Comparison of ENCODE assay signal across 12 cellular contexts in genomic region chr5:42858031-42858643, GRCh38. TPM values are rescaled to one million over a fixed set of nuclear protein-coding genes. Genes with fewer than 3 reads are reported as not detected.
DNase-seq lines count a peak whose midpoint lies in the region; ATAC-seq and TF ChIP-seq lines count a peak whose summit lies in the region.
"Had no signal": no experiment of that assay in that cellular context is flagged by ENCODE, and none has a peak within 500 bp of the region (broad histone marks: within the 10 kb centered on the region; RNA-seq: fewer than 3 reads in every experiment).

No MANE protein-coding gene starts in this region.

- DNase-seq in HT1080 (ENCODE audit: low read depth): peak; percentile 43
- DNase-seq in astrocyte of the hippocampus (ENCODE audit: low read depth, low spot score): peak; percentile 16
- no peak for DNase-seq in heart right ventricle
- DNase-seq in sciatic nerve (ENCODE audit: low spot score): no peak
- DNase-seq in SW 1271 (lab: John Stamatoyannopoulos, UW): no peak
- DNase-seq in stimulated activated naive B cell treated with anti-CD40 and anti-IgM and Interleukin-4, amounts not matched to agents 10 μg/mL and 1 μg/mL and 100 μg/mL, for 72 hours: no peak
- DNase-seq in posterior vena cava (ENCODE audit: low spot score): no peak
- no peak for DNase-seq in mesothelial cell of epicardium (ENCODE audit: low spot score in 2 of 2, unreplicated experiment in 2 of 2)
- DNase-seq: DMS79, MG63, SIG-M5 had no signal

- WGBS in heart right ventricle, 2 donors: 4 to 7% methylated on average over 1 of the region's 1 CpG

- H3K4me3 Mint-ChIP-seq in stimulated activated naive B cell treated with anti-CD40 and anti-IgM and Interleukin-4, amounts not matched to agents 10 μg/mL and 1 μg/mL and 100 μg/mL, for 72 hours: no peak overlapping the region
- no peak overlapping the region for H3K4me3 Mint-ChIP-seq in mesothelial cell of epicardium
- H3K4me3 Mint-ChIP-seq: nephron had no signal

- H3K27ac Mint-ChIP-seq in stimulated activated naive B cell treated with anti-CD40 and anti-IgM and Interleukin-4, amounts not matched to agents 10 μg/mL and 1 μg/mL and 100 μg/mL, for 72 hours: no peak overlapping the region
- no peak overlapping the region for H3K27ac Mint-ChIP-seq in mesothelial cell of epicardium
- H3K27ac Mint-ChIP-seq: nephron had no signal

- peaks cover 0 to 1% of the 10 kb centered on the region in 2 donors for H3K4me1 Mint-ChIP-seq in stimulated activated naive B cell treated with anti-CD40 and anti-IgM and Interleukin-4, amounts not matched to agents 10 μg/mL and 1 μg/mL and 100 μg/mL, for 72 hours
- H3K4me1 Mint-ChIP-seq in mesothelial cell of epicardium: peaks cover 23% of the 10 kb centered on the region

- peak overlapping the region in 9 of 10 donors; percentile 2 to 70 (median 44) for H3K27ac ChIP-seq in heart right ventricle

- ATAC-seq in heart right ventricle: peak in 7 of 8 donors; percentile 42 to 88 (median 82)
- ATAC-seq in sciatic nerve: peak; percentile 89
- ATAC-seq in stimulated activated naive B cell treated with anti-CD40 and anti-IgM and Interleukin-4, amounts not matched to agents 10 μg/mL and 1 μg/mL and 100 μg/mL, for 72 hours (replicated peaks): no peak

- H3K9me3 ChIP-seq in heart right ventricle: peaks cover 0 to 15% (median 0%) of the 10 kb centered on the region in 11 donors
- H3K9me3 ChIP-seq: MG63 had no signal

- H3K36me3 Mint-ChIP-seq in stimulated activated naive B cell treated with anti-CD40 and anti-IgM and Interleukin-4, amounts not matched to agents 10 μg/mL and 1 μg/mL and 100 μg/mL, for 72 hours: no peaks in the 10 kb centered on the region
- H3K36me3 Mint-ChIP-seq in mesothelial cell of epicardium: no peaks in the 10 kb centered on the region

- H3K27me3 Mint-ChIP-seq in stimulated activated naive B cell treated with anti-CD40 and anti-IgM and Interleukin-4, amounts not matched to agents 10 μg/mL and 1 μg/mL and 100 μg/mL, for 72 hours: peaks cover 24 to 32% of the 10 kb centered on the region in 2 donors
- no peaks in the 10 kb centered on the region for H3K27me3 Mint-ChIP-seq in mesothelial cell of epicardium (ENCODE audit: low read depth)

- TF ChIP-seq CTCF in heart right ventricle (IDR thresholded peaks at IDR 0.05): no peak
- TF ChIP-seq CTCF in mesothelial cell of epicardium (IDR thresholded peaks at IDR 0.05; ENCODE audit: unreplicated experiment): no peak

- peaks cover 0 to 26% (median 12%) of the 10 kb centered on the region in 9 donors for H3K4me1 ChIP-seq in heart right ventricle

- H3K4me3 ChIP-seq in heart right ventricle: peak overlapping the region in 2 of 10 donors; percentile 6 to 19
- H3K4me3 ChIP-seq: MG63 had no signal

- intact Hi-C loops in heart right ventricle (cut with DNase I): no loop called here
- intact Hi-C loops in sciatic nerve (cut with DNase I): no loop called here
- intact Hi-C loops in posterior vena cava (cut with DNase I): no loop called here

- peaks cover 4% of the 10 kb centered on the region in 2 donors for H3K9me3 Mint-ChIP-seq in stimulated activated naive B cell treated with anti-CD40 and anti-IgM and Interleukin-4, amounts not matched to agents 10 μg/mL and 1 μg/mL and 100 μg/mL, for 72 hours
- H3K9me3 Mint-ChIP-seq in mesothelial cell of epicardium: peaks cover 29% of the 10 kb centered on the region

- no peaks in the 10 kb centered on the region for H3K27me3 ChIP-seq in heart right ventricle
- H3K27me3 ChIP-seq: MG63 had no signal

- no peaks in the 10 kb centered on the region for H3K36me3 ChIP-seq in heart right ventricle
- H3K36me3 ChIP-seq: MG63 had no signal

RNA-seq across cellular contexts. Expression of gene SELENOP, which starts 46.4 kb away (rescaled TPM):
- not detected in 2 replicates for total RNA-seq in HT1080 (2014; rRNA removed; shearing (Covaris generic))
- polyA plus RNA-seq in HT1080 (2015; cell fraction: cytosol; rRNA removed): 0.06 TPM in 1 of 2 replicates, not detected in the other
- not detected in 2 replicates for polyA plus RNA-seq in HT1080 (2015; cell fraction: nucleus; rRNA removed)
- total RNA-seq in heart right ventricle: 100 to 1,000 TPM; 149 to 373 (median 181) TPM
- polyA plus RNA-seq in heart right ventricle: 10 to 100 TPM; 45.9 to 68.8 TPM
- total RNA-seq in sciatic nerve: 801 TPM
- total RNA-seq in posterior vena cava: 100 to 1,000 TPM; 165 to 332 TPM
- 84.5 to 95.8 TPM (median 86.9 TPM) in 3 replicates for total RNA-seq in mesothelial cell of epicardium

Comparison
In these comparisons a context has a peak if more than half of its experiments do, and no peak if none do; other contexts are left out.
1. DNase-seq: peak in HT1080 (single experiment) and astrocyte of the hippocampus (single experiment); none in heart right ventricle (0 of 2), sciatic nerve (single experiment), SW 1271 (0 of 2), stimulated activated naive B cell treated with anti-CD40 and anti-IgM and Interleukin-4, amounts not matched to agents 10 μg/mL and 1 μg/mL and 100 μg/mL, for 72 hours (single experiment), posterior vena cava (single experiment) and mesothelial cell of epicardium (0 of 2).
2. ATAC-seq: peak in heart right ventricle (7 of 8) and sciatic nerve (single experiment); none in stimulated activated naive B cell treated with anti-CD40 and anti-IgM and Interleukin-4, amounts not matched to agents 10 μg/mL and 1 μg/mL and 100 μg/mL, for 72 hours (0 of 2).
3. RNA of gene SELENOP, which starts 46.4 kb away (total RNA-seq): 801 TPM in sciatic nerve (single experiment), 165 to 332 TPM in posterior vena cava, 149 to 373 TPM in heart right ventricle and 84.5 to 95.8 TPM in mesothelial cell of epicardium; not detected in HT1080; every median in the first group is over 10 times any median in the second.